Comparison of ENCODE assay signal across 8 cellular contexts in genomic region chr12:76158518-76159321, GRCh38.
DNase-seq lines count a peak whose midpoint lies in the region; ATAC-seq and TF ChIP-seq lines count a peak whose summit lies in the region.

No MANE protein-coding gene starts in this region.

- DNase-seq in COLO829 (ENCODE audit: low spot score) (peak; percentile 25), hippocampal formation (lab: John Stamatoyannopoulos, UW) (peak; percentile 21 to 47), NCI-H524 (lab: John Stamatoyannopoulos, UW) (no peak)
- DNase-seq in activated naive CD8-positive, alpha-beta T cell treated with anti-CD3 and anti-CD28 coated beads, Interleukin-2, amount 50 U/mL, for 24 hours, result peak; percentile 81
- DNase-seq in stimulated activated CD4-positive, alpha-beta T cell treated with anti-CD3 and anti-CD28 coated beads, Interleukin-12 subunit alpha, Interleukin-12 subunit beta, amount 100 ng/mL, for 24 hours (ENCODE audit: low read depth in 2 of 2), result peak; percentile 61 to 79

- H3K27ac Mint-ChIP-seq in activated naive CD8-positive, alpha-beta T cell treated with anti-CD3 and anti-CD28 coated beads, Interleukin-2, amount 50 U/mL, for 24 hours, result peak overlapping the region; percentile 93

- H3K9me3 Mint-ChIP-seq in activated naive CD8-positive, alpha-beta T cell treated with anti-CD3 and anti-CD28 coated beads, Interleukin-2, amount 50 U/mL, for 24 hours, result no peaks in the 10 kb centered on the region

- ATAC-seq in GM19438 (IDR thresholded peaks at IDR 0.05; ENCODE audit: low read depth, unreplicated experiment), result peak; percentile 95
- peak; percentile 97 for ATAC-seq in HG03460 (IDR thresholded peaks at IDR 0.05; ENCODE audit: unreplicated experiment)
- peak; percentile 100 for ATAC-seq in SK-N-SH treated with all-trans-retinoic acid at 6 μM for 48 hours
- ATAC-seq in activated naive CD8-positive, alpha-beta T cell treated with anti-CD3 and anti-CD28 coated beads, Interleukin-2, amount 50 U/mL, for 24 hours, result peak; percentile 99

- H3K36me3 Mint-ChIP-seq in activated naive CD8-positive, alpha-beta T cell treated with anti-CD3 and anti-CD28 coated beads, Interleukin-2, amount 50 U/mL, for 24 hours (ENCODE audit: low read depth), result peaks cover 5% of the 10 kb centered on the region

- H3K4me3 Mint-ChIP-seq in activated naive CD8-positive, alpha-beta T cell treated with anti-CD3 and anti-CD28 coated beads, Interleukin-2, amount 50 U/mL, for 24 hours, result peak overlapping the region; percentile 65

- peaks cover 8% of the 10 kb centered on the region for H3K27me3 Mint-ChIP-seq in activated naive CD8-positive, alpha-beta T cell treated with anti-CD3 and anti-CD28 coated beads, Interleukin-2, amount 50 U/mL, for 24 hours

- H3K4me1 Mint-ChIP-seq in activated naive CD8-positive, alpha-beta T cell treated with anti-CD3 and anti-CD28 coated beads, Interleukin-2, amount 50 U/mL, for 24 hours, result peaks cover 33% of the 10 kb centered on the region

TF ChIP-seq in SK-N-SH treated with all-trans-retinoic acid at 6 μM for 48 hours, 23 proteins besides CTCF, POLR2A, EP300 and RAD21:
- TF ChIP-seq POU6F1 (CRISPR knock-in tag; IDR thresholded peaks at IDR 0.05; ENCODE audit: borderline replicate concordance, low read depth) (no peak), TCF4 (CRISPR knock-in tag; IDR thresholded peaks at IDR 0.05; ENCODE audit: borderline replicate concordance) (no peak), ESRRG (CRISPR knock-in tag; IDR thresholded peaks at IDR 0.05) (no peak), CSDC2 (CRISPR knock-in tag; IDR thresholded peaks at IDR 0.05) (no peak), ISL1 (CRISPR knock-in tag; IDR thresholded peaks at IDR 0.05) (peak; percentile 64), TOX (CRISPR knock-in tag; IDR thresholded peaks at IDR 0.05; ENCODE audit: borderline replicate concordance) (no peak), ZNF8 (CRISPR knock-in tag; IDR thresholded peaks at IDR 0.05) (no peak)

Comparison
In these comparisons a context has a peak if more than half of its experiments do, and no peak if none do; other contexts are left out.
1. DNase-seq: peak in COLO829 (single experiment), activated naive CD8-positive, alpha-beta T cell treated with anti-CD3 and anti-CD28 coated beads, Interleukin-2, amount 50 U/mL, for 24 hours (single experiment), hippocampal formation (2 of 2) and stimulated activated CD4-positive, alpha-beta T cell treated with anti-CD3 and anti-CD28 coated beads, Interleukin-12 subunit alpha, Interleukin-12 subunit beta, amount 100 ng/mL, for 24 hours (2 of 2); none in NCI-H524 (0 of 2).
2. Peak in every context shown above with its lines, with median percentiles within 50 percentile points of each other: ATAC-seq.